ENCODE assay signal across 8 cellular contexts in genomic region chr22:19853058-19853878, GRCh38. TPM values are rescaled to one million over a fixed set of nuclear protein-coding genes. Genes with fewer than 3 reads are reported as not detected.
DNase-seq lines count a peak whose midpoint lies in the region; ATAC-seq and TF ChIP-seq lines count a peak whose summit lies in the region.

No MANE protein-coding gene starts in this region.

- H2BK5ac ChIP-seq in neuronal stem cell (ENCODE audit: low read length): peak overlapping the region; percentile 91

- DNase-seq in CD4-positive, alpha-beta T cell: no peak
- DNase-seq in NB4 (ENCODE audit: low read depth): no peak
- DNase-seq in endothelial cell (ENCODE audit: low spot score): no peak
- DNase-seq in neuronal stem cell (ENCODE audit: low spot score): no peak
- no peak for DNase-seq in hepatic stellate cell (ENCODE audit: low spot score)
- no peak for DNase-seq in COR-L47 (lab: John Stamatoyannopoulos, UW)
- DNase-seq in cerebellar nuclear complex (lab: John Stamatoyannopoulos, UW): no peak

- H2AFZ ChIP-seq in neuronal stem cell (ENCODE audit: low read length): no peak overlapping the region

- H4K8ac ChIP-seq in neuronal stem cell (ENCODE audit: low read depth, low read length): no peak overlapping the region

- TF ChIP-seq POLR2A in NB4 (IDR thresholded peaks at IDR 0.05; ENCODE audit: extremely low read depth, insufficient read length): no peak

- H2AK5ac ChIP-seq in neuronal stem cell (ENCODE audit: low read depth, low read length): peak overlapping the region; percentile 95

- H3K27ac ChIP-seq in CD4-positive, alpha-beta T cell (ENCODE audit: low read depth, low read length): peak overlapping the region; percentile 90
- H3K27ac ChIP-seq in neuronal stem cell (replicated peaks; ENCODE audit: low read length): no peak overlapping the region

- intact Hi-C loops in CD4-positive, alpha-beta T cell (cut with DNase I, micrococcal nuclease): loop anchor here in 1 of 2 experiments (10.0 kb wide), 3 partner anchors 162 to 558 kb away; partner anchors contain the start of genes ARVCF, CLTCL1, RANBP1 and TRMT2A

- H3K4me3 ChIP-seq in NB4 (ENCODE audit: low read depth, low read length) (peak overlapping the region; percentile 86), neuronal stem cell (ENCODE audit: low read length in 2 of 2) (peak overlapping the region; percentile 92 to 98)

- H2BK120ac ChIP-seq in neuronal stem cell (ENCODE audit: low read depth, low read length): no peak overlapping the region

- H3K4ac ChIP-seq in neuronal stem cell (ENCODE audit: low read length): no peak overlapping the region

- H3K36me3 ChIP-seq in neuronal stem cell (replicated peaks in 1 of 2; ENCODE audit: control insufficient read depth in 2 of 2, insufficient read depth in 2 of 2, low read length in 2 of 2): peaks cover 29 to 45% of the 10 kb centered on the region in 2 donors

- peaks cover 12 to 15% of the 10 kb centered on the region in 2 donors for H3K4me1 ChIP-seq in neuronal stem cell (ENCODE audit: control insufficient read depth in 2 of 2, insufficient read depth in 1 of 2, low read depth in 1 of 2, low read length in 2 of 2)

- no peaks in the 10 kb centered on the region for H3K9me3 ChIP-seq in CD4-positive, alpha-beta T cell (ENCODE audit: control insufficient read depth, low read length)
- peaks cover 3 to 8% of the 10 kb centered on the region in 2 donors for H3K9me3 ChIP-seq in neuronal stem cell (replicated peaks in 1 of 2; ENCODE audit: control insufficient read depth in 2 of 2, insufficient read depth in 1 of 2, low read depth in 1 of 2, low read length in 2 of 2)

- H4K91ac ChIP-seq in neuronal stem cell (ENCODE audit: low read depth, low read length, poor library complexity): peak overlapping the region; percentile 22

- H3K36me3 Mint-ChIP-seq in CD4-positive, alpha-beta T cell (ENCODE audit: low read depth): peaks cover 62% of the 10 kb centered on the region
- peaks cover 17% of the 10 kb centered on the region for H3K36me3 Mint-ChIP-seq in endothelial cell (ENCODE audit: low read depth, unreplicated experiment)

- CTCF ChIA-PET in CD4-positive, alpha-beta T cell (lab: Charles Lee): interaction anchor here (1.0 kb wide), 1 partner anchor 57 kb away, joined by 3 read pairs; no protein-coding TSS in a partner anchor

- peak overlapping the region; percentile 96 for H3K27ac Mint-ChIP-seq in CD4-positive, alpha-beta T cell
- H3K27ac Mint-ChIP-seq in endothelial cell (ENCODE audit: unreplicated experiment): peak overlapping the region; percentile 36

- H3K4me3 Mint-ChIP-seq in CD4-positive, alpha-beta T cell: peak overlapping the region; percentile 95
- peak overlapping the region; percentile 95 for H3K4me3 Mint-ChIP-seq in endothelial cell (ENCODE audit: unreplicated experiment)

- WGBS in neuronal stem cell (ENCODE audit: extremely low coverage in 2 of 2, insufficient read length in 2 of 2, insufficient replicate concordance in 1 of 2), 2 donors: no CpG with 5 or more reads among the region's 11 CpGs

- H3K18ac ChIP-seq in neuronal stem cell (ENCODE audit: low read length): peak overlapping the region; percentile 81

- POLR2A ChIA-PET in CD4-positive, alpha-beta T cell (lab: Charles Lee): interaction anchor here (0.6 to 3.6 kb wide), 5 partner anchors 9 to 714 kb away, joined by 3 to 92 read pairs (median 17); no protein-coding TSS in a partner anchor

- no peak for TF ChIP-seq CTCF in CD4-positive, alpha-beta T cell (IDR thresholded peaks at IDR 0.05)
- TF ChIP-seq CTCF in NB4 (IDR thresholded peaks at IDR 0.05; ENCODE audit: low read depth, low read length): no peak
- no peak for TF ChIP-seq CTCF in endothelial cell (IDR thresholded peaks at IDR 0.05; ENCODE audit: unreplicated experiment)

- H3K4me2 ChIP-seq in neuronal stem cell (ENCODE audit: insufficient read depth, low read length, poor library complexity, severe bottlenecking): peak overlapping the region; percentile 72

- H3K23ac ChIP-seq in neuronal stem cell (ENCODE audit: low read depth, low read length, poor library complexity): peak overlapping the region; percentile 100

- no peaks in the 10 kb centered on the region for H3K27me3 Mint-ChIP-seq in CD4-positive, alpha-beta T cell
- H3K27me3 Mint-ChIP-seq in endothelial cell (ENCODE audit: unreplicated experiment): peaks cover 15% of the 10 kb centered on the region

- H3K27me3 ChIP-seq in CD4-positive, alpha-beta T cell (ENCODE audit: control insufficient read depth, insufficient read depth, low read length): no peaks in the 10 kb centered on the region
- H3K27me3 ChIP-seq in neuronal stem cell (ENCODE audit: control insufficient read depth in 3 of 3, insufficient read depth in 3 of 3, low read depth in 1 of 3, low read length in 3 of 3): no peaks in the 10 kb centered on the region

- ATAC-seq in CD4-positive, alpha-beta T cell (ENCODE audit: poor library complexity): no peak
- ATAC-seq in HG03095 (IDR thresholded peaks at IDR 0.05; ENCODE audit: unreplicated experiment): no peak

- peak overlapping the region; percentile 99 for H3K14ac ChIP-seq in neuronal stem cell (ENCODE audit: low read length)

- H3K79me1 ChIP-seq in neuronal stem cell (ENCODE audit: low read depth, low read length): peaks cover 27% of the 10 kb centered on the region

- peak overlapping the region; percentile 99 for H3K9ac ChIP-seq in neuronal stem cell (ENCODE audit: low read depth, low read length, poor library complexity)

- H3K4me1 Mint-ChIP-seq in CD4-positive, alpha-beta T cell (ENCODE audit: low read depth): peaks cover 63% of the 10 kb centered on the region
- H3K4me1 Mint-ChIP-seq in endothelial cell (ENCODE audit: unreplicated experiment): peaks cover 23% of the 10 kb centered on the region

- no peaks in the 10 kb centered on the region for H3K9me3 Mint-ChIP-seq in CD4-positive, alpha-beta T cell
- no peaks in the 10 kb centered on the region for H3K9me3 Mint-ChIP-seq in endothelial cell (ENCODE audit: unreplicated experiment)

- H2BK12ac ChIP-seq in neuronal stem cell (ENCODE audit: low read length): no peak overlapping the region

- H2BK15ac ChIP-seq in neuronal stem cell (ENCODE audit: low read length): peak overlapping the region; percentile 54

RNA-seq across cellular contexts. Expression of gene GNB1L, which starts 1.4 kb away (rescaled TPM):
- total RNA-seq in CD4-positive, alpha-beta T cell: 1 to 10 TPM; 3.0 to 6.5 TPM
- 3.7 TPM for total RNA-seq in endothelial cell (ENCODE audit: unreplicated experiment)
- 7.9 TPM for polyA plus RNA-seq in neuronal stem cell (2013, experiment 1 of 2)
- 8.3 TPM for polyA plus RNA-seq in neuronal stem cell (2013, experiment 2 of 2)

RNA-seq across cellular contexts. Expression of gene RTL10, which starts 1.4 kb away (rescaled TPM):
- 10 to 100 TPM; 24.7 TPM for total RNA-seq in CD4-positive, alpha-beta T cell
- 20.3 TPM for total RNA-seq in endothelial cell (ENCODE audit: unreplicated experiment)
- polyA plus RNA-seq in neuronal stem cell (2013, experiment 1 of 2): 9.7 TPM
- 10.2 TPM for polyA plus RNA-seq in neuronal stem cell (2013, experiment 2 of 2)
